14 cellular contexts compared by ENCODE assay signal in the genomic region with DNA sequence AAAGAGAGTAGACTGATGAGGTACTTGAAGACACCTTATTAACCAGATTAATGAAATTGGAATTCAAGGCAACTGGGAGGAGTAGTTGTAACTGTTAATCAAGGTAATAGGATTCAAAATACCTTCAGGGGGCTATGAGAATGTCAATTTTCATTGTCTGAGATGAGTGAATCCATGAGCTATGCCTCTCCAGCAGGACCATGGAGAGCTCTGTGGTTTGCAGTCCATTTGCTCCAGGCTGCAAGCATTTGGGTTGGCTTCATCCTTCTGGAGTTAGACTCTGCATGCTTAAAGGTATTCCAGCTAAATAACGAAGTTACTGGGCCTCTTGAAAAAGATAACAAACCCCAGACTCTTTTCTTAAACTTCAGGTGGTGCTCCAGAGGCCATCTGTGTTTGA.
DNase-seq lines count a peak whose midpoint lies in the region; ATAC-seq lines count a peak whose summit lies in the region.
"Had no signal": no experiment of that assay in that cellular context is flagged by ENCODE, and none has a peak within 500 bp of the region (broad histone marks: within the 10 kb centered on the region; RNA-seq: fewer than 3 reads in every experiment).

No MANE protein-coding gene starts in this region.

- CTCF ChIA-PET in activated naive CD4-positive, alpha-beta T cell treated with anti-CD3 and anti-CD28 coated beads for 36 hours (lab: Charles Lee) = no interaction called here

- H3K4me3 ChIP-seq in mesenchymal stem cell (ENCODE audit: insufficient read depth in 1 of 2, low read depth in 1 of 2, low read length in 2 of 2) = no peak overlapping the region
- H3K4me3 ChIP-seq: lung, SK-N-MC had no signal

- H3K18ac ChIP-seq in mesenchymal stem cell (ENCODE audit: low read depth in 1 of 2, low read length in 2 of 2) = no peak overlapping the region

- no peak overlapping the region for H3K4ac ChIP-seq in mesenchymal stem cell (ENCODE audit: low read depth in 1 of 2, low read length in 2 of 2)

- DNase-seq in GM03348 (ENCODE audit: low spot score) (peak; percentile 50), OCI-M1 (lab: John Stamatoyannopoulos, UW) (peak; percentile 10), ecto neural progenitor cell (ENCODE audit: low spot score) (peak; percentile 52), mesenchymal stem cell (peak; percentile 8), activated T-cell treated with anti-CD3 and anti-CD28 coated beads for 4 hours (no peak)
- no peak for DNase-seq in stimulated activated effector memory CD8-positive, alpha-beta T cell treated with anti-CD3 and anti-CD28 coated beads, Interleukin-12 subunit alpha, Interleukin-12 subunit beta, amount 100 ng/mL, for 72 hours (ENCODE audit: low spot score in 2 of 2)
- no peak for DNase-seq in activated naive CD4-positive, alpha-beta T cell treated with anti-CD3 and anti-CD28 coated beads for 36 hours
- DNase-seq: activated CD4-positive, alpha-beta T cell treated with anti-CD3 and anti-CD28 coated beads for 1 hour; stimulated activated naive CD4-positive, alpha-beta T cell had no signal

- no peak overlapping the region for H3K27ac Mint-ChIP-seq in stimulated activated effector memory CD8-positive, alpha-beta T cell treated with anti-CD3 and anti-CD28 coated beads, Interleukin-12 subunit alpha, Interleukin-12 subunit beta, amount 100 ng/mL, for 72 hours
- H3K27ac Mint-ChIP-seq in activated naive CD4-positive, alpha-beta T cell treated with anti-CD3 and anti-CD28 coated beads for 36 hours = no peak overlapping the region
- H3K27ac Mint-ChIP-seq: activated T-helper 1 cell treated with anti-CD3 and anti-CD28 coated beads, Interleukin-12 subunit alpha, Interleukin-12 subunit beta, Interleukin-2, Interleukin-4 antibody, amounts not matched to agents 30 ng/mL and 10 ng/mL and 1 ng/mL, durations not matched to agents 14 hours and 24 hours and 36 hours had no signal

- H3K79me1 ChIP-seq in mesenchymal stem cell (replicated peaks; ENCODE audit: low read length, poor library complexity, severe bottlenecking) = no peaks in the 10 kb centered on the region

- H4K91ac ChIP-seq in mesenchymal stem cell (ENCODE audit: low read length) = no peak overlapping the region

- ATAC-seq in GM18511 (IDR thresholded peaks at IDR 0.05; ENCODE audit: unreplicated experiment) = no peak
- ATAC-seq in stimulated activated effector memory CD8-positive, alpha-beta T cell treated with anti-CD3 and anti-CD28 coated beads, Interleukin-12 subunit alpha, Interleukin-12 subunit beta, amount 100 ng/mL, for 72 hours = no peak

- no peak overlapping the region for H2BK15ac ChIP-seq in mesenchymal stem cell (ENCODE audit: low read depth, poor library complexity, severe bottlenecking)

- H3K27ac ChIP-seq in mesenchymal stem cell (ENCODE audit: low read length, poor library complexity, severe bottlenecking) = no peak overlapping the region
- H3K27ac ChIP-seq: parathyroid adenoma, SK-N-MC had no signal

- no peak overlapping the region for H4K8ac ChIP-seq in mesenchymal stem cell (ENCODE audit: low read length)

- no peaks in the 10 kb centered on the region for H3K4me1 Mint-ChIP-seq in stimulated activated effector memory CD8-positive, alpha-beta T cell treated with anti-CD3 and anti-CD28 coated beads, Interleukin-12 subunit alpha, Interleukin-12 subunit beta, amount 100 ng/mL, for 72 hours
- no peaks in the 10 kb centered on the region for H3K4me1 Mint-ChIP-seq in activated naive CD4-positive, alpha-beta T cell treated with anti-CD3 and anti-CD28 coated beads for 36 hours (ENCODE audit: low read depth)

- no peaks in the 10 kb centered on the region for H3K27me3 ChIP-seq in mesenchymal stem cell (ENCODE audit: control insufficient read depth in 1 of 2, insufficient read depth in 1 of 2, low read length in 2 of 2)

- H3K36me3 Mint-ChIP-seq in stimulated activated effector memory CD8-positive, alpha-beta T cell treated with anti-CD3 and anti-CD28 coated beads, Interleukin-12 subunit alpha, Interleukin-12 subunit beta, amount 100 ng/mL, for 72 hours = no peaks in the 10 kb centered on the region
- no peaks in the 10 kb centered on the region for H3K36me3 Mint-ChIP-seq in activated naive CD4-positive, alpha-beta T cell treated with anti-CD3 and anti-CD28 coated beads for 36 hours (ENCODE audit: low read depth)

- H2AFZ ChIP-seq in mesenchymal stem cell (ENCODE audit: low read depth, low read length) = no peak overlapping the region
- H2AFZ ChIP-seq: parathyroid adenoma had no signal

- H2BK120ac ChIP-seq in mesenchymal stem cell (ENCODE audit: low read depth, low read length) = no peak overlapping the region

- no peak overlapping the region for H3K23ac ChIP-seq in mesenchymal stem cell (ENCODE audit: low read length in 2 of 2)

- H3K27me3 Mint-ChIP-seq in activated naive CD4-positive, alpha-beta T cell treated with anti-CD3 and anti-CD28 coated beads for 36 hours (ENCODE audit: low read depth) = no peaks in the 10 kb centered on the region

- no peak overlapping the region for H2AK5ac ChIP-seq in mesenchymal stem cell (ENCODE audit: low read length, severe bottlenecking)

- no CpG with 5 or more reads among the region's 1 CpG for WGBS in mesenchymal stem cell

- H3K4me3 Mint-ChIP-seq in stimulated activated effector memory CD8-positive, alpha-beta T cell treated with anti-CD3 and anti-CD28 coated beads, Interleukin-12 subunit alpha, Interleukin-12 subunit beta, amount 100 ng/mL, for 72 hours = no peak overlapping the region
- no peak overlapping the region for H3K4me3 Mint-ChIP-seq in activated naive CD4-positive, alpha-beta T cell treated with anti-CD3 and anti-CD28 coated beads for 36 hours
- H3K4me3 Mint-ChIP-seq: activated T-helper 1 cell treated with anti-CD3 and anti-CD28 coated beads, Interleukin-12 subunit alpha, Interleukin-12 subunit beta, Interleukin-2, Interleukin-4 antibody, amounts not matched to agents 30 ng/mL and 10 ng/mL and 1 ng/mL, durations not matched to agents 14 hours and 24 hours and 36 hours had no signal

- no peaks in the 10 kb centered on the region for H3K4me1 ChIP-seq in mesenchymal stem cell (ENCODE audit: control insufficient read depth, insufficient read depth, low read depth, low read length)
- H3K4me1 ChIP-seq: parathyroid adenoma had no signal

- peaks cover 10% of the 10 kb centered on the region for H3K9me3 Mint-ChIP-seq in stimulated activated effector memory CD8-positive, alpha-beta T cell treated with anti-CD3 and anti-CD28 coated beads, Interleukin-12 subunit alpha, Interleukin-12 subunit beta, amount 100 ng/mL, for 72 hours
- H3K9me3 Mint-ChIP-seq in activated naive CD4-positive, alpha-beta T cell treated with anti-CD3 and anti-CD28 coated beads for 36 hours = no peaks in the 10 kb centered on the region
- H3K9me3 Mint-ChIP-seq: activated T-helper 1 cell treated with anti-CD3 and anti-CD28 coated beads, Interleukin-12 subunit alpha, Interleukin-12 subunit beta, Interleukin-2, Interleukin-4 antibody, amounts not matched to agents 30 ng/mL and 10 ng/mL and 1 ng/mL, durations not matched to agents 14 hours and 24 hours and 36 hours had no signal

- H3K9me3 ChIP-seq in mesenchymal stem cell (ENCODE audit: control insufficient read depth, low read length) = no peaks in the 10 kb centered on the region

- no peak overlapping the region for H2BK12ac ChIP-seq in mesenchymal stem cell (ENCODE audit: low read length in 2 of 2)

- no peak overlapping the region for H3K9ac ChIP-seq in mesenchymal stem cell (ENCODE audit: low read length)
- H3K9ac ChIP-seq: parathyroid adenoma had no signal

- H2BK5ac ChIP-seq in mesenchymal stem cell (ENCODE audit: low read depth, low read length, poor library complexity, severe bottlenecking) = no peak overlapping the region

- no peak overlapping the region for H3K4me2 ChIP-seq in mesenchymal stem cell (ENCODE audit: low read length, poor library complexity, severe bottlenecking)

- H3K14ac ChIP-seq in mesenchymal stem cell (ENCODE audit: low read length in 2 of 2) = no peak overlapping the region

- no peaks in the 10 kb centered on the region for H3K36me3 ChIP-seq in mesenchymal stem cell (ENCODE audit: control insufficient read depth in 1 of 2, insufficient read depth in 2 of 2, low read depth in 1 of 2, low read length in 2 of 2)

- intact Hi-C loops in activated naive CD4-positive, alpha-beta T cell treated with anti-CD3 and anti-CD28 coated beads for 36 hours (cut with micrococcal nuclease) = no loop called here

Comparison
In these comparisons a context has a peak if more than half of its experiments do, and no peak if none do; other contexts are left out.
1. DNase-seq: peak in GM03348 (single experiment), OCI-M1 (single experiment), ecto neural progenitor cell (single experiment) and mesenchymal stem cell (single experiment); none in activated T-cell treated with anti-CD3 and anti-CD28 coated beads for 4 hours (single experiment), stimulated activated effector memory CD8-positive, alpha-beta T cell treated with anti-CD3 and anti-CD28 coated beads, Interleukin-12 subunit alpha, Interleukin-12 subunit beta, amount 100 ng/mL, for 72 hours (0 of 2) and activated naive CD4-positive, alpha-beta T cell treated with anti-CD3 and anti-CD28 coated beads for 36 hours (single experiment).